Comparison of ENCODE assay signal across 26 cellular contexts in genomic region chr2:185825557-185825956, GRCh38.
DNase-seq lines count a peak whose midpoint lies in the region; ATAC-seq, FAIRE-seq and TF ChIP-seq lines count a peak whose summit lies in the region.
"Had no signal": no experiment of that assay in that cellular context is flagged by ENCODE, and none has a peak within 500 bp of the region (broad histone marks: within the 10 kb centered on the region; RNA-seq: fewer than 3 reads in every experiment).

No MANE protein-coding gene starts in this region.

- H3K4me3 ChIP-seq in epithelial cell of esophagus (ENCODE audit: low read length): no peak overlapping the region
- H3K4me3 ChIP-seq: BLaER1, GM12878 had no signal

- no peak for TF ChIP-seq POLR2A in H54 (IDR thresholded peaks at IDR 0.05; ENCODE audit: low read depth, low read length)

- TF ChIP-seq CTCF in epithelial cell of esophagus (IDR thresholded peaks at IDR 0.05; ENCODE audit: insufficient read depth, low read depth, low read length, missing control alignments): no peak

- FAIRE-seq in H54 (lab: Jason Lieb, UNC): peak; percentile 6
- FAIRE-seq: A204.1, GM12878, GM12892, GM18507 had no signal

- DNase-seq in H54 (ENCODE audit: insufficient read length, low spot score): no peak
- peak; percentile 42 for DNase-seq in LHCN-M2 (ENCODE audit: low read depth)
- DNase-seq in epithelial cell of esophagus (ENCODE audit: low read depth): peak; percentile 50
- DNase-seq in stimulated activated CD4-positive, alpha-beta T cell treated with anti-CD3 and anti-CD28 coated beads, Interleukin-15, amount 100 ng/mL, for 24 hours: no peak
- DNase-seq: 8988T; ACHN; BE2C; C1 segment of cervical spinal cord; CD4-positive, alpha-beta memory T cell; CD4-positive, CD25-positive, alpha-beta regulatory T cell; CD8-positive, alpha-beta memory T cell; COR-L47; DMS 273 treated with DMSO at 0.1 percent for 48 hours; DMS153; DMS53; DMS79; DND-41; EL; GDM1 had no signal

- ATAC-seq in GM19395 (IDR thresholded peaks at IDR 0.05; ENCODE audit: unreplicated experiment) (no peak), HG03571 (IDR thresholded peaks at IDR 0.05; ENCODE audit: unreplicated experiment) (no peak)
- ATAC-seq: GM12878 had no signal

Comparison
In these comparisons a context has a peak if more than half of its experiments do, and no peak if none do; other contexts are left out.
1. DNase-seq: peak in LHCN-M2 (single experiment) and epithelial cell of esophagus (single experiment); none in H54 (single experiment) and stimulated activated CD4-positive, alpha-beta T cell treated with anti-CD3 and anti-CD28 coated beads, Interleukin-15, amount 100 ng/mL, for 24 hours (single experiment).